In genomic region chr9:76704601-76705204, GRCh38 we compare ENCODE assay signal across 9 cellular contexts. TPM values are rescaled to one million over a fixed set of nuclear protein-coding genes. Genes with fewer than 3 reads are reported as not detected.
DNase-seq lines count a peak whose midpoint lies in the region; ATAC-seq and TF ChIP-seq lines count a peak whose summit lies in the region.
"Had no signal": no experiment of that assay in that cellular context is flagged by ENCODE, and none has a peak within 500 bp of the region (broad histone marks: within the 10 kb centered on the region; RNA-seq: fewer than 3 reads in every experiment).

No MANE protein-coding gene starts in this region.

- peak; percentile 7 for DNase-seq in DMS 273 treated with DMSO at 0.1 percent for 48 hours (lab: John Stamatoyannopoulos, UW)
- peak; percentile 30 for DNase-seq in HS-27A (ENCODE audit: low read depth)
- DNase-seq in NCI-H82 treated with DMSO at 0.1 percent for 48 hours (lab: John Stamatoyannopoulos, UW; ENCODE audit: unreplicated experiment): peak; percentile 47
- DNase-seq in cerebellar cortex (ENCODE audit: low spot score): peak; percentile 96
- DNase-seq in left colon: no peak
- no peak for DNase-seq in transverse colon
- DNase-seq in stimulated activated CD4-positive, alpha-beta T cell treated with anti-CD3 and anti-CD28 coated beads, Interleukin-2, amount 100 ng/mL, for 24 hours: no peak

- H3K36me3 ChIP-seq in transverse colon: no peaks in the 10 kb centered on the region

- ATAC-seq in left colon (peak; percentile 74), HG02759 (IDR thresholded peaks at IDR 0.05; ENCODE audit: unreplicated experiment) (no peak)

- H3K4me1 ChIP-seq in transverse colon: peaks cover 0 to 2% (median 0%) of the 10 kb centered on the region in 4 donors

- peaks cover 11% of the 10 kb centered on the region for H3K27me3 ChIP-seq in transverse colon

- intact Hi-C loops in left colon (cut with DNase I, micrococcal nuclease) (loop anchor here in 1 of 2 donors (5.0 kb wide), 1 partner anchor 257 kb away; no protein-coding TSS in a partner anchor), transverse colon (cut with DNase I; ENCODE audit: low total_unique reads) (loop anchor here (10.0 kb wide), 1 partner anchor 250 kb away; the partner anchor contains the start of gene GCNT1)

- no peak overlapping the region for H3K4me3 ChIP-seq in transverse colon

- WGBS in transverse colon (ENCODE audit: low coverage in 1 of 2), 2 donors: 13 to 27% methylated on average over 3 to 9 of the region's 9 CpGs

- H3K27ac ChIP-seq in transverse colon: no peak overlapping the region

- no peaks in the 10 kb centered on the region for H3K9me3 ChIP-seq in transverse colon

- no peak for TF ChIP-seq EP300 in transverse colon (IDR thresholded peaks at IDR 0.05; ENCODE audit: low read depth)

- TF ChIP-seq POLR2A in transverse colon (IDR thresholded peaks at IDR 0.05): no peak

- in situ Hi-C loops in transverse colon (cut with MboI; ENCODE audit: low pct_ligation_motif_present in 1 of 4, low pct_unique_long_range_greater_than_20kb in 1 of 4, low sequenced_read_pairs in 3 of 4): loop anchor here in 3 of 4 donors (5.0 to 25.0 kb wide), 3 partner anchors 92 to 267 kb away; no protein-coding TSS in a partner anchor

- TF ChIP-seq CTCF in transverse colon (IDR thresholded peaks at IDR 0.05): peak; percentile 54 to 75 (median 58)

RNA-seq across cellular contexts. Expression of gene PCA3, which starts 59.5 kb away (rescaled TPM):
- total RNA-seq in left colon (not detected), transverse colon (under 1 TPM in 1 of 4 donors, not detected in 3; 0.27 TPM)
- total RNA-seq: T-helper 1 cell treated with Interleukin-12 subunit alpha and Interleukin-12 subunit beta and Interleukin-4 antibody, amounts not matched to agents 30 ng/mL and 1 ng/mL, for 36 hours had no signal

Comparison
In these comparisons a context has a peak if more than half of its experiments do, and no peak if none do; other contexts are left out.
1. DNase-seq: peak in DMS 273 treated with DMSO at 0.1 percent for 48 hours (single experiment), HS-27A (single experiment), NCI-H82 treated with DMSO at 0.1 percent for 48 hours (single experiment) and cerebellar cortex (single experiment); none in left colon (0 of 2), transverse colon (single experiment) and stimulated activated CD4-positive, alpha-beta T cell treated with anti-CD3 and anti-CD28 coated beads, Interleukin-2, amount 100 ng/mL, for 24 hours (0 of 2).